Comparison of ENCODE assay signal across 8 cellular contexts in the genomic region with DNA sequence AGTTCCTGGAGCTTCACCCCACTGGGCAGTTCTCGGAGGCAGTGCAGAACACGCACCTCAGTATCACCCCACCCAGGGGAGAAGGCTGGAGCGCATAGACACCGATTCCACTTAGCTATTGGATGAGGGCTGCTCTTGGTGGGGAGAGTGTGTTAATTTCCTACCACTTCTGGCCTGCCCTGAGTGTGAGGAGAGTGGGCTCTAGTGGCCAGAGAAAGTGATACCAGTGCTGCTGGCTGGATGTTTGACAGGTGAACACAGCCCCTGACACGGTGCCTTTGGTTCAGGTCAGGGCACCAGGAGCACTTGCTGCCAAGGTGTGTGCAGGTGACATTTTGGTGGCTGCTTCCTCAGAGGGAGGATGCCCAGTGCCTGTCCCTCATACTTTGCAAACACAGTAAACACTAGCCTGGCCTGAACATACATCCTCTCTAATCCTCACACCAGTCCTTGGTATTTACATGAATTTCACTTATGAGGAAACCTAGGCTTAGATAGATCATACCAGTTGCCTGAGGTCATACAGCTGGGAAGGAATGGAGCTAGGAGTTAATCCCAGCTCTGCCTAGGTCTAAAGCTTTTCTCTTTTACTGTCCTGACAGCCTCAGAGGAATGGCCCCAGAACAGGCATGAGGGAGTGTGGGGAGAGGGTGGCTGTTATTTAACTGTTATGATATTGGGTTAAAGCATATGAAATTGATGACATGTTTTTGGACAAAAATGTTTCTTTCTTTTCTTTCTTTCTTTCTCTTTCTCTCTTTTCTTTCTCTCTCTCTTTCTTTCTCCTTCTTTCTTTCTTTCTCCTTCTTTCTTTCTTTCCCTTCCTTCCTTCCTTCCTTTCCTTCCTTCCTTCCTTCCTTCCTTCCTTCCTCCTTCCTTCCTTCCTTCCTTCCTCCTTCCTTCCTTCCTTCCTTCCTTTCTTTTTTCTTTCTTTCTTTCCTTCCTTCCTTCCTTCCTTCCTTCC. TPM values are rescaled to one million over a fixed set of nuclear protein-coding genes. Genes with fewer than 3 reads are reported as not detected.
DNase-seq lines count a peak whose midpoint lies in the region; ATAC-seq and TF ChIP-seq lines count a peak whose summit lies in the region.

No MANE protein-coding gene starts in this region.

- no peaks in the 10 kb centered on the region for H3K36me3 ChIP-seq in sigmoid colon

- no peaks in the 10 kb centered on the region for H3K36me3 Mint-ChIP-seq in activated CD4-positive, alpha-beta T cell treated with anti-CD3 and anti-CD28 coated beads for 36 hours (ENCODE audit: low read depth)

- DNase-seq in activated CD4-positive, alpha-beta T cell treated with anti-CD3 and anti-CD28 coated beads for 36 hours = peak; percentile 47
- no peak for DNase-seq in activated CD4-positive, alpha-beta T cell treated with anti-CD3 and anti-CD28 coated beads for 1 hour
- DNase-seq in SK-MEL-5 (ENCODE audit: low read depth, low spot score) (peak; percentile 78), fibroblast of mammary gland (ENCODE audit: low read depth) (no peak), sigmoid colon (peak; percentile 53), NCI-H2081 (lab: John Stamatoyannopoulos, UW) (no peak), NCI-H2171 (lab: John Stamatoyannopoulos, UW) (no peak)

- H3K4me3 ChIP-seq in fibroblast of mammary gland (ENCODE audit: control insufficient read depth, low read depth, low read length) (no peak overlapping the region), sigmoid colon (no peak overlapping the region)

- intact Hi-C loops in activated CD4-positive, alpha-beta T cell treated with anti-CD3 and anti-CD28 coated beads for 36 hours (cut with DNase I, micrococcal nuclease) = no loop called here
- intact Hi-C loops in sigmoid colon (cut with DNase I) = no loop called here

- TF ChIP-seq EP300 in sigmoid colon (IDR thresholded peaks at IDR 0.05) = no peak

- POLR2A ChIA-PET in activated CD4-positive, alpha-beta T cell treated with anti-CD3 and anti-CD28 coated beads for 36 hours (lab: Charles Lee) = no interaction called here

- H3K27ac ChIP-seq in sigmoid colon = no peak overlapping the region

- TF ChIP-seq CTCF in fibroblast of mammary gland (conservative IDR thresholded peaks at IDR 0.05; ENCODE audit: control insufficient read depth, insufficient read depth, low read depth, low read length) (peak; percentile 17), sigmoid colon (IDR thresholded peaks at IDR 0.05) (no peak)

- in situ Hi-C loops in SK-MEL-5 (cut with HindIII; ENCODE audit: low pct_unique_long_range_greater_than_20kb, low sequenced_read_pairs) = no loop called here

- peaks cover 0 to 6% (median 2%) of the 10 kb centered on the region in 4 donors for H3K4me1 ChIP-seq in sigmoid colon

- H3K27me3 ChIP-seq in sigmoid colon = peaks cover 7 to 86% (median 40%) of the 10 kb centered on the region in 3 donors

- no peaks in the 10 kb centered on the region for H3K9me3 Mint-ChIP-seq in activated CD4-positive, alpha-beta T cell treated with anti-CD3 and anti-CD28 coated beads for 36 hours (ENCODE audit: low read depth)

- CTCF ChIA-PET in activated CD4-positive, alpha-beta T cell treated with anti-CD3 and anti-CD28 coated beads for 36 hours (lab: Charles Lee) = interaction anchor here (1.0 to 1.8 kb wide), 3 partner anchors 107 to 335 kb away, joined by 3 to 5 read pairs (median 4); no protein-coding TSS in a partner anchor

- TF ChIP-seq POLR2A in sigmoid colon (IDR thresholded peaks at IDR 0.05) = no peak

- WGBS in sigmoid colon, 2 donors = 6 to 19% methylated on average over 5 of the region's 5 CpGs

- H3K4me1 Mint-ChIP-seq in activated CD4-positive, alpha-beta T cell treated with anti-CD3 and anti-CD28 coated beads for 36 hours = peaks cover 17% of the 10 kb centered on the region

- H3K9me3 ChIP-seq in sigmoid colon = no peaks in the 10 kb centered on the region

- no peak overlapping the region for H3K27ac Mint-ChIP-seq in activated CD4-positive, alpha-beta T cell treated with anti-CD3 and anti-CD28 coated beads for 36 hours

- H3K4me3 Mint-ChIP-seq in activated CD4-positive, alpha-beta T cell treated with anti-CD3 and anti-CD28 coated beads for 36 hours = no peak overlapping the region

- peaks cover 10% of the 10 kb centered on the region for H3K27me3 Mint-ChIP-seq in activated CD4-positive, alpha-beta T cell treated with anti-CD3 and anti-CD28 coated beads for 36 hours

- peak; percentile 82 for ATAC-seq in activated CD4-positive, alpha-beta T cell treated with anti-CD3 and anti-CD28 coated beads for 36 hours
- peak; percentile 86 for ATAC-seq in HG03095 (IDR thresholded peaks at IDR 0.05; ENCODE audit: unreplicated experiment)

RNA-seq across cellular contexts. Expression of gene ITGAX, which starts 21.0 kb away (rescaled TPM):
- 1 to 10 TPM; 5.3 to 6.6 TPM for total RNA-seq in activated CD4-positive, alpha-beta T cell treated with anti-CD3 and anti-CD28 coated beads for 36 hours
- 1.2 and 1.6 TPM in 2 replicates for total RNA-seq in SK-MEL-5 (2014; rRNA removed; shearing (Covaris generic))
- 1.4 and 3.8 TPM in 2 replicates for polyA plus RNA-seq in SK-MEL-5 (2015; cell fraction: cytosol; rRNA removed)
- 4.7 and 9.9 TPM in 2 replicates for polyA plus RNA-seq in SK-MEL-5 (2015; cell fraction: nucleus; rRNA removed)
- 1 to 10 TPM in 2 of 4 donors, under 1 TPM in 2; 0.66 to 3.8 (median 1.8) TPM for total RNA-seq in sigmoid colon
- 1 to 10 TPM in 2 of 3 donors, under 1 TPM in 1; 0.60 to 7.6 (median 1.8) TPM for polyA plus RNA-seq in sigmoid colon

RNA-seq across cellular contexts. Expression of gene ITGAD, which starts 59.2 kb away (rescaled TPM):
- not detected for total RNA-seq in activated CD4-positive, alpha-beta T cell treated with anti-CD3 and anti-CD28 coated beads for 36 hours
- total RNA-seq in SK-MEL-5 (2014; rRNA removed; shearing (Covaris generic)) = 0.13 TPM in 2 replicates
- 0.02 TPM in 1 of 2 replicates, not detected in the other for polyA plus RNA-seq in SK-MEL-5 (2015; cell fraction: cytosol; rRNA removed)
- polyA plus RNA-seq in SK-MEL-5 (2015; cell fraction: nucleus; rRNA removed) = not detected in 2 replicates
- not detected for total RNA-seq in sigmoid colon
- polyA plus RNA-seq in sigmoid colon = under 1 TPM in 1 of 3 donors, not detected in 2; 0.22 TPM

Comparison
In these comparisons a context has a peak if more than half of its experiments do, and no peak if none do; other contexts are left out.
1. DNase-seq: peak in activated CD4-positive, alpha-beta T cell treated with anti-CD3 and anti-CD28 coated beads for 36 hours (single experiment), SK-MEL-5 (single experiment) and sigmoid colon (single experiment); none in activated CD4-positive, alpha-beta T cell treated with anti-CD3 and anti-CD28 coated beads for 1 hour (single experiment), fibroblast of mammary gland (single experiment), NCI-H2081 (0 of 2) and NCI-H2171 (single experiment).